ENCODE assay signal across 1 cellular context in the genomic region with DNA sequence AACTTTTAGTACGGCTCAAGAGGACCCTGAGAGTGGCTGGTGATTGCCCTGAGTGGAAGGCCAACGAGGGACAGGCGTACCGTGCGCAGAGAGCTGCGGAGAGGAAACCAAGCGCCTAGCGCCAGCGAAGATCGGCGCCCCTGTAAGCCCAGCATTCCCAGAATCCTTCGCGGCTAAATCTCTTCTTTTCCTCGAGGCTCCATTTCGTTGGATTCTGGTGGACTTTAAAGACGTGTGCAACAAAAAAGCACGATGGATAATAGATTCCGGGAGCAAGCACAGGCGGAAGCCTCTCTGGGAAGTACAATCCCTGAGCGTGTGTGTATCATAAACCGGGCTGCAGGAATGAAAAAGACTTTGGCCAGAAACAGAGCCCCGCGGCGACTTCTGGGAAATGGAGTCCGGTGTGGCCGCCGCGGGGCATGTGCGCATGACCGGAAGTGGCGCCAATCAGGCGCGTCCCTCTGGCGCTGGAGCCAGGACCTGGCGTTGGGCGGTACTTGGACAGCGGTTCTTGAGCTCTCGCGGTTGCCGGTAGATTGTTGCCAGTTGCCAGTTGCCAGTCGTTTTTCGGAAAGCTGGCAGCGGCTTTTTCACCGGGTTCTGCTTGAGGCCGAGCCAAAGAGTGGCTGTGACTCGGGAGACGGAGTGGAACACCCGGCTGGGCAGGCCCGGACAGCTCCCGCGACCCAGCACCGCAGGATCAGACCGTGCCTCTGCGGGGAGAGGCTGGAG.
TF ChIP-seq lines count a peak whose summit lies in the region.

A gene (plus strand): TSS at position 449 of the 735 bp plus-strand sequence. CDS start 406 bp downstream, outside the sequence.

TF ChIP-seq in K562, 482 proteins besides CTCF, POLR2A, EP300 and RAD21 (continued from another document and continues in another):
- TF ChIP-seq, protein P1, sequence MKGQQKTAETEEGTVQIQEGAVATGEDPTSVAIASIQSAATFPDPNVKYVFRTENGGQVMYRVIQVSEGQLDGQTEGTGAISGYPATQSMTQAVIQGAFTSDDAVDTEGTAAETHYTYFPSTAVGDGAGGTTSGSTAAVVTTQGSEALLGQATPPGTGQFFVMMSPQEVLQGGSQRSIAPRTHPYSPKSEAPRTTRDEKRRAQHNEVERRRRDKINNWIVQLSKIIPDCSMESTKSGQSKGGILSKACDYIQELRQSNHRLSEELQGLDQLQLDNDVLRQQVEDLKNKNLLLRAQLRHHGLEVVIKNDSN (CRISPR knock-in tag; IDR thresholded peaks at IDR 0.05), result no peak
- TF ChIP-seq, protein P2, sequence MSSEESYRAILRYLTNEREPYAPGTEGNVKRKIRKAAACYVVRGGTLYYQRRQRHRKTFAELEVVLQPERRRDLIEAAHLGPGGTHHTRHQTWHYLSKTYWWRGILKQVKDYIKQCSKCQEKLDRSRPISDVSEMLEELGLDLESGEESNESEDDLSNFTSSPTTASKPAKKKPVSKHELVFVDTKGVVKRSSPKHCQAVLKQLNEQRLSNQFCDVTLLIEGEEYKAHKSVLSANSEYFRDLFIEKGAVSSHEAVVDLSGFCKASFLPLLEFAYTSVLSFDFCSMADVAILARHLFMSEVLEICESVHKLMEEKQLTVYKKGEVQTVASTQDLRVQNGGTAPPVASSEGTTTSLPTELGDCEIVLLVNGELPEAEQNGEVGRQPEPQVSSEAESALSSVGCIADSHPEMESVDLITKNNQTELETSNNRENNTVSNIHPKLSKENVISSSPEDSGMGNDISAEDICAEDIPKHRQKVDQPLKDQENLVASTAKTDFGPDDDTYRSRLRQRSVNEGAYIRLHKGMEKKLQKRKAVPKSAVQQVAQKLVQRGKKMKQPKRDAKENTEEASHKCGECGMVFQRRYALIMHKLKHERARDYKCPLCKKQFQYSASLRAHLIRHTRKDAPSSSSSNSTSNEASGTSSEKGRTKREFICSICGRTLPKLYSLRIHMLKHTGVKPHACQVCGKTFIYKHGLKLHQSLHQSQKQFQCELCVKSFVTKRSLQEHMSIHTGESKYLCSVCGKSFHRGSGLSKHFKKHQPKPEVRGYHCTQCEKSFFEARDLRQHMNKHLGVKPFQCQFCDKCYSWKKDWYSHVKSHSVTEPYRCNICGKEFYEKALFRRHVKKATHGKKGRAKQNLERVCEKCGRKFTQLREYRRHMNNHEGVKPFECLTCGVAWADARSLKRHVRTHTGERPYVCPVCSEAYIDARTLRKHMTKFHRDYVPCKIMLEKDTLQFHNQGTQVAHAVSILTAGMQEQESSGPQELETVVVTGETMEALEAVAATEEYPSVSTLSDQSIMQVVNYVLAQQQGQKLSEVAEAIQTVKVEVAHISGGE (CRISPR knock-in tag; IDR thresholded peaks at IDR 0.05), result peak in 1 of 3 experiments; percentile 74; a peak in 2 of 6 replicates
- TF ChIP-seq, protein P3, sequence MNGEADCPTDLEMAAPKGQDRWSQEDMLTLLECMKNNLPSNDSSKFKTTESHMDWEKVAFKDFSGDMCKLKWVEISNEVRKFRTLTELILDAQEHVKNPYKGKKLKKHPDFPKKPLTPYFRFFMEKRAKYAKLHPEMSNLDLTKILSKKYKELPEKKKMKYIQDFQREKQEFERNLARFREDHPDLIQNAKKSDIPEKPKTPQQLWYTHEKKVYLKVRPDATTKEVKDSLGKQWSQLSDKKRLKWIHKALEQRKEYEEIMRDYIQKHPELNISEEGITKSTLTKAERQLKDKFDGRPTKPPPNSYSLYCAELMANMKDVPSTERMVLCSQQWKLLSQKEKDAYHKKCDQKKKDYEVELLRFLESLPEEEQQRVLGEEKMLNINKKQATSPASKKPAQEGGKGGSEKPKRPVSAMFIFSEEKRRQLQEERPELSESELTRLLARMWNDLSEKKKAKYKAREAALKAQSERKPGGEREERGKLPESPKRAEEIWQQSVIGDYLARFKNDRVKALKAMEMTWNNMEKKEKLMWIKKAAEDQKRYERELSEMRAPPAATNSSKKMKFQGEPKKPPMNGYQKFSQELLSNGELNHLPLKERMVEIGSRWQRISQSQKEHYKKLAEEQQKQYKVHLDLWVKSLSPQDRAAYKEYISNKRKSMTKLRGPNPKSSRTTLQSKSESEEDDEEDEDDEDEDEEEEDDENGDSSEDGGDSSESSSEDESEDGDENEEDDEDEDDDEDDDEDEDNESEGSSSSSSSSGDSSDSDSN (IDR thresholded peaks at IDR 0.05; ENCODE audit: borderline replicate concordance in 1 of 2, low read depth in 2 of 2, low read length in 2 of 2), result peak in 1 of 2 experiments; percentile 21; a peak in 2 of 4 replicates
- TF ChIP-seq MEF2A (IDR thresholded peaks at IDR 0.05; ENCODE audit: control insufficient read depth, low read depth, low read length) (no peak), ELF4 (CRISPR knock-in tag; IDR thresholded peaks at IDR 0.05) (no peak), ATF7 (IDR thresholded peaks at IDR 0.05) (peak; percentile 71), ZNF644 (tag; IDR thresholded peaks at IDR 0.05; ENCODE audit: low read depth) (peak; percentile 77; the same call in 1 of the 2 replicates), NBN (IDR thresholded peaks at IDR 0.05; ENCODE audit: low read depth) (0 out of 2 replicates have a peak, but pooled peaks have one; percentile 13), ATF1 (CRISPR knock-in tag; IDR thresholded peaks at IDR 0.05) (peak; percentile 55), ATF1 (tag; IDR thresholded peaks at IDR 0.05) (peak; percentile 96), ETV5 (CRISPR knock-in tag; IDR thresholded peaks at IDR 0.05; ENCODE audit: low read depth) (peak; percentile 49; the same call in 1 of the 2 replicates), DIDO1 (tag; IDR thresholded peaks at IDR 0.05; ENCODE audit: low read depth) (peak; percentile 74; the same call in 1 of the 2 replicates), SP1 (CRISPR knock-in tag; IDR thresholded peaks at IDR 0.05) (peak; percentile 55; the same call in 1 of the 2 replicates), NR4A1 (CRISPR knock-in tag; IDR thresholded peaks at IDR 0.05) (no peak), NR4A1 (tag; IDR thresholded peaks at IDR 0.05) (peak; percentile 65; the same call in 1 of the 2 replicates), CBX5 (IDR thresholded peaks at IDR 0.05; ENCODE audit: borderline replicate concordance, low read depth) (no peak), GABPB1 (CRISPR knock-in tag; IDR thresholded peaks at IDR 0.05) (peak; percentile 99), GABPA (tag; conservative IDR thresholded peaks at IDR 0.05; ENCODE audit: low read depth) (peak; percentile 97), YY1 (IDR thresholded peaks at IDR 0.05; ENCODE audit: borderline replicate concordance in 1 of 3, control insufficient read depth in 1 of 3, extremely low read depth in 1 of 3, insufficient read depth in 3 of 3, insufficient read length in 1 of 3, insufficient replicate concordance in 2 of 3, low read depth in 1 of 3, low read length in 2 of 3) (peak in 2 of 3 experiments; percentile 59 to 70), PRPF4 (IDR thresholded peaks at IDR 0.05; ENCODE audit: insufficient read depth, low read depth, low read length, poor library complexity, severe bottlenecking) (no peak), SMC3 (conservative IDR thresholded peaks at IDR 0.05; ENCODE audit: insufficient read depth, low read depth, low read length) (no peak), ZNF12 (CRISPR knock-in tag; IDR thresholded peaks at IDR 0.05) (peak; percentile 98), NCOA2 (IDR thresholded peaks at IDR 0.05; ENCODE audit: partially characterized antibody in 2 of 2) (no peak), SIX5 (IDR thresholded peaks at IDR 0.05; ENCODE audit: borderline replicate concordance in 1 of 2, insufficient read depth in 1 of 2, low read depth in 1 of 2, low read length in 2 of 2) (peak; percentile 58 to 62; a peak in 3 of 4 replicates), TEAD2 (tag; IDR thresholded peaks at IDR 0.05) (no peak)
- TF ChIP-seq, protein P4, sequence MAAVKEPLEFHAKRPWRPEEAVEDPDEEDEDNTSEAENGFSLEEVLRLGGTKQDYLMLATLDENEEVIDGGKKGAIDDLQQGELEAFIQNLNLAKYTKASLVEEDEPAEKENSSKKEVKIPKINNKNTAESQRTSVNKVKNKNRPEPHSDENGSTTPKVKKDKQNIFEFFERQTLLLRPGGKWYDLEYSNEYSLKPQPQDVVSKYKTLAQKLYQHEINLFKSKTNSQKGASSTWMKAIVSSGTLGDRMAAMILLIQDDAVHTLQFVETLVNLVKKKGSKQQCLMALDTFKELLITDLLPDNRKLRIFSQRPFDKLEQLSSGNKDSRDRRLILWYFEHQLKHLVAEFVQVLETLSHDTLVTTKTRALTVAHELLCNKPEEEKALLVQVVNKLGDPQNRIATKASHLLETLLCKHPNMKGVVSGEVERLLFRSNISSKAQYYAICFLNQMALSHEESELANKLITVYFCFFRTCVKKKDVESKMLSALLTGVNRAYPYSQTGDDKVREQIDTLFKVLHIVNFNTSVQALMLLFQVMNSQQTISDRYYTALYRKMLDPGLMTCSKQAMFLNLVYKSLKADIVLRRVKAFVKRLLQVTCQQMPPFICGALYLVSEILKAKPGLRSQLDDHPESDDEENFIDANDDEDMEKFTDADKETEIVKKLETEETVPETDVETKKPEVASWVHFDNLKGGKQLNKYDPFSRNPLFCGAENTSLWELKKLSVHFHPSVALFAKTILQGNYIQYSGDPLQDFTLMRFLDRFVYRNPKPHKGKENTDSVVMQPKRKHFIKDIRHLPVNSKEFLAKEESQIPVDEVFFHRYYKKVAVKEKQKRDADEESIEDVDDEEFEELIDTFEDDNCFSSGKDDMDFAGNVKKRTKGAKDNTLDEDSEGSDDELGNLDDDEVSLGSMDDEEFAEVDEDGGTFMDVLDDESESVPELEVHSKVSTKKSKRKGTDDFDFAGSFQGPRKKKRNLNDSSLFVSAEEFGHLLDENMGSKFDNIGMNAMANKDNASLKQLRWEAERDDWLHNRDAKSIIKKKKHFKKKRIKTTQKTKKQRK (IDR thresholded peaks at IDR 0.05; ENCODE audit: borderline replicate concordance, low read depth, low read length), result no peak
- TF ChIP-seq, protein P5, sequence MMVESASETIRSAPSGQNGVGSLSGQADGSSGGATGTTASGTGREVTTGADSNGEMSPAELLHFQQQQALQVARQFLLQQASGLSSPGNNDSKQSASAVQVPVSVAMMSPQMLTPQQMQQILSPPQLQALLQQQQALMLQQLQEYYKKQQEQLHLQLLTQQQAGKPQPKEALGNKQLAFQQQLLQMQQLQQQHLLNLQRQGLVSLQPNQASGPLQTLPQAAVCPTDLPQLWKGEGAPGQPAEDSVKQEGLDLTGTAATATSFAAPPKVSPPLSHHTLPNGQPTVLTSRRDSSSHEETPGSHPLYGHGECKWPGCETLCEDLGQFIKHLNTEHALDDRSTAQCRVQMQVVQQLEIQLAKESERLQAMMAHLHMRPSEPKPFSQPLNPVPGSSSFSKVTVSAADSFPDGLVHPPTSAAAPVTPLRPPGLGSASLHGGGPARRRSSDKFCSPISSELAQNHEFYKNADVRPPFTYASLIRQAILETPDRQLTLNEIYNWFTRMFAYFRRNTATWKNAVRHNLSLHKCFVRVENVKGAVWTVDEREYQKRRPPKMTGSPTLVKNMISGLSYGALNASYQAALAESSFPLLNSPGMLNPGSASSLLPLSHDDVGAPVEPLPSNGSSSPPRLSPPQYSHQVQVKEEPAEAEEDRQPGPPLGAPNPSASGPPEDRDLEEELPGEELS (CRISPR knock-in tag; IDR thresholded peaks at IDR 0.05; ENCODE audit: borderline replicate concordance), result no peak
- TF ChIP-seq, protein P6, sequence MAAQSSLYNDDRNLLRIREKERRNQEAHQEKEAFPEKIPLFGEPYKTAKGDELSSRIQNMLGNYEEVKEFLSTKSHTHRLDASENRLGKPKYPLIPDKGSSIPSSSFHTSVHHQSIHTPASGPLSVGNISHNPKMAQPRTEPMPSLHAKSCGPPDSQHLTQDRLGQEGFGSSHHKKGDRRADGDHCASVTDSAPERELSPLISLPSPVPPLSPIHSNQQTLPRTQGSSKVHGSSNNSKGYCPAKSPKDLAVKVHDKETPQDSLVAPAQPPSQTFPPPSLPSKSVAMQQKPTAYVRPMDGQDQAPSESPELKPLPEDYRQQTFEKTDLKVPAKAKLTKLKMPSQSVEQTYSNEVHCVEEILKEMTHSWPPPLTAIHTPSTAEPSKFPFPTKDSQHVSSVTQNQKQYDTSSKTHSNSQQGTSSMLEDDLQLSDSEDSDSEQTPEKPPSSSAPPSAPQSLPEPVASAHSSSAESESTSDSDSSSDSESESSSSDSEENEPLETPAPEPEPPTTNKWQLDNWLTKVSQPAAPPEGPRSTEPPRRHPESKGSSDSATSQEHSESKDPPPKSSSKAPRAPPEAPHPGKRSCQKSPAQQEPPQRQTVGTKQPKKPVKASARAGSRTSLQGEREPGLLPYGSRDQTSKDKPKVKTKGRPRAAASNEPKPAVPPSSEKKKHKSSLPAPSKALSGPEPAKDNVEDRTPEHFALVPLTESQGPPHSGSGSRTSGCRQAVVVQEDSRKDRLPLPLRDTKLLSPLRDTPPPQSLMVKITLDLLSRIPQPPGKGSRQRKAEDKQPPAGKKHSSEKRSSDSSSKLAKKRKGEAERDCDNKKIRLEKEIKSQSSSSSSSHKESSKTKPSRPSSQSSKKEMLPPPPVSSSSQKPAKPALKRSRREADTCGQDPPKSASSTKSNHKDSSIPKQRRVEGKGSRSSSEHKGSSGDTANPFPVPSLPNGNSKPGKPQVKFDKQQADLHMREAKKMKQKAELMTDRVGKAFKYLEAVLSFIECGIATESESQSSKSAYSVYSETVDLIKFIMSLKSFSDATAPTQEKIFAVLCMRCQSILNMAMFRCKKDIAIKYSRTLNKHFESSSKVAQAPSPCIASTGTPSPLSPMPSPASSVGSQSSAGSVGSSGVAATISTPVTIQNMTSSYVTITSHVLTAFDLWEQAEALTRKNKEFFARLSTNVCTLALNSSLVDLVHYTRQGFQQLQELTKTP (IDR thresholded peaks at IDR 0.05; ENCODE audit: low read depth in 1 of 2, partially characterized antibody in 2 of 2), result peak; percentile 69 to 95
- TF ChIP-seq, protein P7, sequence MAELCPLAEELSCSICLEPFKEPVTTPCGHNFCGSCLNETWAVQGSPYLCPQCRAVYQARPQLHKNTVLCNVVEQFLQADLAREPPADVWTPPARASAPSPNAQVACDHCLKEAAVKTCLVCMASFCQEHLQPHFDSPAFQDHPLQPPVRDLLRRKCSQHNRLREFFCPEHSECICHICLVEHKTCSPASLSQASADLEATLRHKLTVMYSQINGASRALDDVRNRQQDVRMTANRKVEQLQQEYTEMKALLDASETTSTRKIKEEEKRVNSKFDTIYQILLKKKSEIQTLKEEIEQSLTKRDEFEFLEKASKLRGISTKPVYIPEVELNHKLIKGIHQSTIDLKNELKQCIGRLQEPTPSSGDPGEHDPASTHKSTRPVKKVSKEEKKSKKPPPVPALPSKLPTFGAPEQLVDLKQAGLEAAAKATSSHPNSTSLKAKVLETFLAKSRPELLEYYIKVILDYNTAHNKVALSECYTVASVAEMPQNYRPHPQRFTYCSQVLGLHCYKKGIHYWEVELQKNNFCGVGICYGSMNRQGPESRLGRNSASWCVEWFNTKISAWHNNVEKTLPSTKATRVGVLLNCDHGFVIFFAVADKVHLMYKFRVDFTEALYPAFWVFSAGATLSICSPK (IDR thresholded peaks at IDR 0.05; ENCODE audit: borderline replicate concordance), result no peak
- TF ChIP-seq, protein P8, sequence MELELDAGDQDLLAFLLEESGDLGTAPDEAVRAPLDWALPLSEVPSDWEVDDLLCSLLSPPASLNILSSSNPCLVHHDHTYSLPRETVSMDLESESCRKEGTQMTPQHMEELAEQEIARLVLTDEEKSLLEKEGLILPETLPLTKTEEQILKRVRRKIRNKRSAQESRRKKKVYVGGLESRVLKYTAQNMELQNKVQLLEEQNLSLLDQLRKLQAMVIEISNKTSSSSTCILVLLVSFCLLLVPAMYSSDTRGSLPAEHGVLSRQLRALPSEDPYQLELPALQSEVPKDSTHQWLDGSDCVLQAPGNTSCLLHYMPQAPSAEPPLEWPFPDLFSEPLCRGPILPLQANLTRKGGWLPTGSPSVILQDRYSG (tag; conservative IDR thresholded peaks at IDR 0.05; ENCODE audit: low read depth), result peak; percentile 85; the same call in 1 of the 2 replicates
- TF ChIP-seq, protein P9, sequence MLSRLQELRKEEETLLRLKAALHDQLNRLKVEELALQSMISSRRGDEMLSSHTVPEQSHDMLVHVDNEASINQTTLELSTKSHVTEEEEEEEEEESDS (CRISPR knock-in tag; IDR thresholded peaks at IDR 0.05), result peak; percentile 63; the same call in 1 of the 2 replicates
